Comparison of ENCODE assay signal across 18 cellular contexts in the genomic region with DNA sequence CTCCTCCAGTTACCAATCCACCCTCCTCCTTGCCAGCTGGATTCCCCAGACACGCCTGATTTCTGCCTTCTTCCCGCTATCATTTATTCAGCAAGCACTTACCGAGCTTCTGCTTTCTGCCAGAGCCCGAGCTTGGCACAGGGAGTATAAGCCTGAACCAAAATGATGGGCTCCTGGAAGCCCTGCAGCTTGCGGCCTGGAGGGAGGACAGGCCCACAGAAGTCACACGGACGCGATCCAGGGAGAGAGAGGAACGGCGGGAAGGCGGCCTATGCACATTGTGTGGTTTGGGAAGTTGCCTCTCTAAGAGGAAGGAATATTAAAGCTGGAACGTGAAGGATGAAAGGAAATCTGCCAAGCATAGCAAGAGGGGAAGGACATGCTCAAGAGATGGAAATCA.
"Had no signal": no experiment of that assay in that cellular context is flagged by ENCODE, and none has a peak within 500 bp of the region (broad histone marks: within the 10 kb centered on the region; RNA-seq: fewer than 3 reads in every experiment).

No MANE protein-coding gene starts in this region.

- H3K4me3 Mint-ChIP-seq: activated CD8-positive, alpha-beta T cell treated with anti-CD3 and anti-CD28 coated beads, Interleukin-2, amount 10 ng/mL, durations not matched to agents 7 days and 5 days; activated T-helper 17 cell treated with anti-CD3 and anti-CD28 coated beads, Interleukin-2, amount 50 U/mL, for 72 hours; naive B cell; neural crest cell; stimulated activated naive CD8-positive, alpha-beta T cell treated with anti-CD3 and anti-CD28 coated beads, Interleukin-15, Interleukin-2, amounts not matched to agents 100 ng/mL and 50 ng/mL, for 24 hours had no signal

- H3K4me3 ChIP-seq: lung, tibial artery had no signal

- ATAC-seq: activated CD8-positive, alpha-beta T cell treated with anti-CD3 and anti-CD28 coated beads, Interleukin-2, amount 10 ng/mL, durations not matched to agents 7 days and 5 days; activated naive CD4-positive, alpha-beta T cell treated with anti-CD3 and anti-CD28 coated beads, Interleukin-2, amount 50 U/mL, for 72 hours; activated T-helper 17 cell treated with anti-CD3 and anti-CD28 coated beads, Interleukin-2, amount 50 U/mL, for 72 hours had no signal

- H3K27me3 Mint-ChIP-seq: activated T-helper 17 cell treated with anti-CD3 and anti-CD28 coated beads, Interleukin-2, amount 50 U/mL, for 72 hours; naive B cell; stimulated activated naive CD8-positive, alpha-beta T cell treated with anti-CD3 and anti-CD28 coated beads, Interleukin-15, Interleukin-2, amounts not matched to agents 100 ng/mL and 50 ng/mL, for 24 hours had no signal

- H3K4me1 ChIP-seq: tibial artery had no signal

- H3K27me3 ChIP-seq: tibial artery had no signal

- H3K27ac Mint-ChIP-seq: activated CD8-positive, alpha-beta T cell treated with anti-CD3 and anti-CD28 coated beads, Interleukin-2, amount 10 ng/mL, durations not matched to agents 7 days and 5 days; activated naive CD4-positive, alpha-beta T cell treated with anti-CD3 and anti-CD28 coated beads, Interleukin-2, amount 50 U/mL, for 72 hours; activated T-helper 17 cell treated with anti-CD3 and anti-CD28 coated beads, Interleukin-2, amount 50 U/mL, for 72 hours; naive B cell; stimulated activated naive CD8-positive, alpha-beta T cell treated with anti-CD3 and anti-CD28 coated beads, Interleukin-15, Interleukin-2, amounts not matched to agents 100 ng/mL and 50 ng/mL, for 24 hours had no signal

- H3K36me3 ChIP-seq: tibial artery had no signal

- DNase-seq: activated CD4-positive, alpha-beta T cell treated with anti-CD3 and anti-CD28 coated beads for 1 hour; activated CD4-positive, alpha-beta T cell treated with anti-CD3 and anti-CD28 coated beads, Interleukin-2, amount 50 U/mL, for 1 hour; activated CD8-positive, alpha-beta T cell treated with anti-CD3 and anti-CD28 coated beads, Interleukin-2, amount 10 ng/mL, durations not matched to agents 7 days and 5 days; effector CD4-positive, alpha-beta T cell; foreskin melanocyte; kidney; naive B cell; occipital lobe; posterior cingulate gyrus; stimulated activated CD4-positive, alpha-beta T cell treated with anti-CD3 and anti-CD28 coated beads, Interleukin-4, amount 100 ng/mL, for 24 hours; substantia nigra; T-helper 9 cell; tibial artery had no signal

- H3K4me1 Mint-ChIP-seq: activated T-helper 17 cell treated with anti-CD3 and anti-CD28 coated beads, Interleukin-2, amount 50 U/mL, for 72 hours; naive B cell; neural crest cell had no signal

- H3K9me3 Mint-ChIP-seq: activated naive CD4-positive, alpha-beta T cell treated with anti-CD3 and anti-CD28 coated beads, Interleukin-2, amount 50 U/mL, for 72 hours; activated T-helper 17 cell treated with anti-CD3 and anti-CD28 coated beads, Interleukin-2, amount 50 U/mL, for 72 hours; stimulated activated naive CD8-positive, alpha-beta T cell treated with anti-CD3 and anti-CD28 coated beads, Interleukin-15, Interleukin-2, amounts not matched to agents 100 ng/mL and 50 ng/mL, for 24 hours had no signal

- H3K27ac ChIP-seq: tibial artery had no signal

- H3K9me3 ChIP-seq: tibial artery had no signal
